ENCODE assay signal across 1 cellular context in the genomic region with DNA sequence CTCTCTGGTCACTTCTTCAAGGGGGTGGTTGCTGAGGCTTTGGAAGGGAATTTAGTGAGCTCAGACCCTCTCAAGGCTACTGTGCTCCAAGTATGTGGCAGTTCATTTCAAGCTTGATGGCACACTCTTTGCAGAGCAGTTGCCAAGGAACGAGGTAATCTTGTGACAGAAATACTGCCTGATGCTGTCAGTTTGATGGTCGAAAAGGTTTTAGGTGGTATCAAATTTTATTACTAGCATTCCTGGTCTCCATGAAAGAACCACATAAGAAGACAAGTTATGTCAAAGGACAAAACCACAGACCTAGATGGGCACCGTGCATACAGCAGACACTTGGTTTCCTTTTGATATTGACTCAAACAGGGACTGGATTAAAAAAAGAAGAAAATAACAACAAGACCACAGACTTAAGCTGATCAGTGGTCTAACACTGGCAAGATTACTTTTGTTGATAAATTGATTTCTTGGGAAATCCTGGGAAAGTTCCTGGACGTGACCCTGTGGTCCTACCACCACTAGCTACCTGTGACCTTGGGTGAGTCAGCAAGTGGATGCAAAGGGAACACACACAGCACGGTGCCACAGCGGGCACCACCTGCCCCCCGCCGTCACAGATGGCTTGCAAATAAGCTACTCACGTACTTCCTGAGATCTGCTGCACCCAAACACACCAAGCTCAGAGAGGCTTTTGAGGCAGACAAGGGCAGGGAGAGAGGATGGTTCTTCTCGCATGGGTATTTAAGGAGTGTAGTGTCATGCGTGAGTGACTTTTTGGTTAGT.
TF ChIP-seq lines count a peak whose summit lies in the region.

No MANE protein-coding gene starts in this region.

TF ChIP-seq in IMR-90, 13 proteins besides CTCF, POLR2A, EP300 and RAD21:
- TF ChIP-seq SMC3 (IDR thresholded peaks at IDR 0.05; ENCODE audit: low read depth, low read length), result no peak
- no peak for TF ChIP-seq NFE2L2 (IDR thresholded peaks at IDR 0.05; ENCODE audit: low read depth, low read length)
- no peak for TF ChIP-seq BHLHE40 (IDR thresholded peaks at IDR 0.05; ENCODE audit: low read depth, low read length)
- TF ChIP-seq CEBPB (IDR thresholded peaks at IDR 0.05; ENCODE audit: low read depth, low read length), result no peak
- TF ChIP-seq, protein P1, sequence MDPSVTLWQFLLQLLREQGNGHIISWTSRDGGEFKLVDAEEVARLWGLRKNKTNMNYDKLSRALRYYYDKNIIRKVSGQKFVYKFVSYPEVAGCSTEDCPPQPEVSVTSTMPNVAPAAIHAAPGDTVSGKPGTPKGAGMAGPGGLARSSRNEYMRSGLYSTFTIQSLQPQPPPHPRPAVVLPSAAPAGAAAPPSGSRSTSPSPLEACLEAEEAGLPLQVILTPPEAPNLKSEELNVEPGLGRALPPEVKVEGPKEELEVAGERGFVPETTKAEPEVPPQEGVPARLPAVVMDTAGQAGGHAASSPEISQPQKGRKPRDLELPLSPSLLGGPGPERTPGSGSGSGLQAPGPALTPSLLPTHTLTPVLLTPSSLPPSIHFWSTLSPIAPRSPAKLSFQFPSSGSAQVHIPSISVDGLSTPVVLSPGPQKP (IDR thresholded peaks at IDR 0.05; ENCODE audit: borderline replicate concordance, low read depth, low read length), result no peak
- TF ChIP-seq MXI1 (IDR thresholded peaks at IDR 0.05; ENCODE audit: borderline replicate concordance, low read depth, low read length), result no peak
- TF ChIP-seq FOS (IDR thresholded peaks at IDR 0.05; ENCODE audit: low read depth, low read length), result no peak
- TF ChIP-seq RCOR1 (IDR thresholded peaks at IDR 0.05; ENCODE audit: insufficient replicate concordance, low read length), result no peak
- TF ChIP-seq RFX5 (IDR thresholded peaks at IDR 0.05; ENCODE audit: low read depth, low read length), result no peak
- TF ChIP-seq CHD1 (IDR thresholded peaks at IDR 0.05; ENCODE audit: low read depth, low read length), result no peak
- TF ChIP-seq, protein P2, sequence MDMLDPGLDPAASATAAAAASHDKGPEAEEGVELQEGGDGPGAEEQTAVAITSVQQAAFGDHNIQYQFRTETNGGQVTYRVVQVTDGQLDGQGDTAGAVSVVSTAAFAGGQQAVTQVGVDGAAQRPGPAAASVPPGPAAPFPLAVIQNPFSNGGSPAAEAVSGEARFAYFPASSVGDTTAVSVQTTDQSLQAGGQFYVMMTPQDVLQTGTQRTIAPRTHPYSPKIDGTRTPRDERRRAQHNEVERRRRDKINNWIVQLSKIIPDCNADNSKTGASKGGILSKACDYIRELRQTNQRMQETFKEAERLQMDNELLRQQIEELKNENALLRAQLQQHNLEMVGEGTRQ (IDR thresholded peaks at IDR 0.05; ENCODE audit: low read depth, low read length), result no peak
TF ChIP-seq in IMR-90: peak in this region for 0.
